Comparison of ENCODE assay signal across 18 cellular contexts in genomic region chr4:58166496-58166895, GRCh38.
DNase-seq lines count a peak whose midpoint lies in the region; ATAC-seq lines count a peak whose summit lies in the region.
"Had no signal": no experiment of that assay in that cellular context is flagged by ENCODE, and none has a peak within 500 bp of the region (broad histone marks: within the 10 kb centered on the region; RNA-seq: fewer than 3 reads in every experiment).

No MANE protein-coding gene starts in this region.

- no peak for ATAC-seq in GM19452 (IDR thresholded peaks at IDR 0.05; ENCODE audit: unreplicated experiment)
- no peak for ATAC-seq in GM21526 (IDR thresholded peaks at IDR 0.05; ENCODE audit: low FRiP score, unreplicated experiment)
- ATAC-seq: PC-3 had no signal

- peak in 2 of 3 experiments; percentile 3 to 52 for DNase-seq in NCI-H1417 (lab: John Stamatoyannopoulos, UW)
- DNase-seq in NCI-H1417 treated with DMSO at 0.1 percent for 48 hours (lab: John Stamatoyannopoulos, UW) = no peak
- DNase-seq in COR-L47 (lab: John Stamatoyannopoulos, UW) = peak; percentile 84
- DNase-seq in NCI-H1694 (lab: John Stamatoyannopoulos, UW) = peak; percentile 18
- peak; percentile 50 for DNase-seq in NCI-H69 (lab: John Stamatoyannopoulos, UW)
- DNase-seq in NOMO-1 (lab: John Stamatoyannopoulos, UW; ENCODE audit: unreplicated experiment in 2 of 2) = no peak
- DNase-seq: 8988T; Calu3; CD4-positive, alpha-beta memory T cell; H9; NCI-H1930; NCI-H2171 treated with DMSO at 0.1 percent for 48 hours; NCI-H510A; PC-3; RPMI8226; T1000 had no signal

Comparison
In these comparisons a context has a peak if more than half of its experiments do, and no peak if none do; other contexts are left out.
1. DNase-seq: peak in NCI-H1417 (2 of 3), COR-L47 (single experiment), NCI-H1694 (single experiment) and NCI-H69 (single experiment); none in NCI-H1417 treated with DMSO at 0.1 percent for 48 hours (single experiment) and NOMO-1 (0 of 2).